ENCODE assay signal across 1 cellular context in genomic region chr9:110258671-110259070, GRCh38.
TF ChIP-seq lines count a peak whose summit lies in the region.

No MANE protein-coding gene starts in this region.

TF ChIP-seq in GM12878, 131 proteins besides CTCF, POLR2A, EP300 and RAD21 (continued from another document):
- peak; percentile 60; the same call in 1 of the 2 replicates for TF ChIP-seq RELB (IDR thresholded peaks at IDR 0.05; ENCODE audit: low read depth)
- 0 out of 2 replicates have a peak, but pooled peaks have one; percentile 38 for TF ChIP-seq ATF2 (IDR thresholded peaks at IDR 0.05; ENCODE audit: low read length)
- TF ChIP-seq FOXK2 (IDR thresholded peaks at IDR 0.05), result no peak
- peak; percentile 22; the same call in 1 of the 2 replicates for TF ChIP-seq DPF2 (IDR thresholded peaks at IDR 0.05)
- no peak for TF ChIP-seq PKNOX1 (IDR thresholded peaks at IDR 0.05)
- peak; percentile 73 to 75; a peak in 3 of 4 replicates for TF ChIP-seq IKZF2 (IDR thresholded peaks at IDR 0.05)
- TF ChIP-seq CREB1 (IDR thresholded peaks at IDR 0.05; ENCODE audit: low read depth), result peak; percentile 73; the same call in 1 of the 2 replicates
- TF ChIP-seq POLR2AphosphoS5 (IDR thresholded peaks at IDR 0.05; ENCODE audit: low read length), result peak; percentile 53
- TF ChIP-seq FOXM1 (IDR thresholded peaks at IDR 0.05; ENCODE audit: low read depth, low read length), result no peak
- no peak for TF ChIP-seq CEBPB (IDR thresholded peaks at IDR 0.05; ENCODE audit: borderline replicate concordance in 1 of 2, low read depth in 2 of 2, low read length in 2 of 2)
- no peak for TF ChIP-seq ASH2L (IDR thresholded peaks at IDR 0.05; ENCODE audit: borderline replicate concordance, low read depth)
- peak; percentile 63 for TF ChIP-seq BCL3 (IDR thresholded peaks at IDR 0.05; ENCODE audit: borderline replicate concordance, insufficient read depth, low read depth, low read length, poor library complexity, severe bottlenecking)
- peak; percentile 59 for TF ChIP-seq ATF7 (IDR thresholded peaks at IDR 0.05; ENCODE audit: low read depth)
- no peak for TF ChIP-seq KAT2A (conservative IDR thresholded peaks at IDR 0.05; ENCODE audit: control insufficient read depth, low read depth, low read length)
- TF ChIP-seq SKIL (IDR thresholded peaks at IDR 0.05; ENCODE audit: low read depth, poor library complexity, severe bottlenecking), result peak; percentile 28
- peak; percentile 49; the same call in 1 of the 2 replicates for TF ChIP-seq MTA2 (IDR thresholded peaks at IDR 0.05; ENCODE audit: low read depth)
- TF ChIP-seq E2F4 (IDR thresholded peaks at IDR 0.05; ENCODE audit: low read depth, low read length), result no peak
- peak; percentile 41; the same call in 1 of the 2 replicates for TF ChIP-seq PAX5 (IDR thresholded peaks at IDR 0.05; ENCODE audit: borderline replicate concordance, low read depth, low read length)
- TF ChIP-seq SREBF1 (IDR thresholded peaks at IDR 0.05; ENCODE audit: low read length), result no peak
- no peak for TF ChIP-seq MYC (IDR thresholded peaks at IDR 0.05; ENCODE audit: insufficient read depth, insufficient read length, insufficient replicate concordance, low read length, severe bottlenecking)
- TF ChIP-seq SIX5 (IDR thresholded peaks at IDR 0.05; ENCODE audit: low read depth, low read length, severe bottlenecking), result no peak
- TF ChIP-seq GATAD2B (conservative IDR thresholded peaks at IDR 0.05; ENCODE audit: low read depth), result no peak
- TF ChIP-seq MXI1 (IDR thresholded peaks at IDR 0.05; ENCODE audit: low read depth, low read length), result 0 out of 2 replicates have a peak, but pooled peaks have one; percentile 44
- no peak for TF ChIP-seq NBN (IDR thresholded peaks at IDR 0.05)
- TF ChIP-seq E2F8 (IDR thresholded peaks at IDR 0.05; ENCODE audit: low read depth, partially characterized antibody), result no peak
- no peak for TF ChIP-seq HDAC2 (IDR thresholded peaks at IDR 0.05)
- no peak for TF ChIP-seq BCLAF1 (IDR thresholded peaks at IDR 0.05)
- no peak for TF ChIP-seq POLR2AphosphoS2 (IDR thresholded peaks at IDR 0.05; ENCODE audit: low read depth, low read length)
